In the genomic region with DNA sequence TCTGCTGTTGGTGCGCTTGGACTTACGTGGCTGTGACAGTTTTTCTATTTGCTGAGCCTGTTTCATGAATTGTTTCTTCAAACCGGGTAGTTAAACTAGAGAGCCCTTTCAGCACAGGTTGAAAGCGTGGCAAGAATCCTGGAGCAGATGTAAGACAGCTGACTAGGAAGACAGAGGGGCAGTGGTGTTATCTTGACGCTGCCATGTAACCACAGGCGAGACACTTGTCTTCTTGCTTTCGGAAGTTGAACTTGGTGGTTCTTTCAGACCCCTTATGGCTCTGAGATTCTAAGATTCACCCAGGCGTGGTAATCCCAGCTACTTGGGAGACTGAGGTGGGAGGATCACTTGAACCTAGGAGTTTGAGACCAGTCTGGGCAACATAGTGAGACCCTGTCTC, we compare ENCODE assay signal across 15 cellular contexts. TPM values are rescaled to one million over a fixed set of nuclear protein-coding genes. Genes with fewer than 3 reads are reported as not detected.
A peak's percentile ranks its signal among the peaks of the same experiment; 100 is the strongest.
DNase-seq lines count a peak whose midpoint lies in the region; ATAC-seq and TF ChIP-seq lines count a peak whose summit lies in the region.
"Had no signal": no experiment of that assay in that cellular context is flagged by ENCODE, and none has a peak within 500 bp of the region (broad histone marks: within the 10 kb centered on the region; RNA-seq: fewer than 3 reads in every experiment).

No MANE protein-coding gene starts in this region.

- H3K27ac ChIP-seq in RWPE2 (ENCODE audit: poor library complexity, severe bottlenecking), result peak overlapping the region; percentile 85
- H3K27ac ChIP-seq in esophagus squamous epithelium, result peak overlapping the region; percentile 66 to 97 (median 91)
- H3K27ac ChIP-seq in gastrocnemius medialis, result peak overlapping the region; percentile 55 to 85 (median 70)
- H3K27ac ChIP-seq: neutrophil had no signal

- TF ChIP-seq CTCF in AG09309 (IDR thresholded peaks at IDR 0.05; ENCODE audit: control insufficient read depth, insufficient read depth, low read depth, low read length, missing control alignments) (no peak), RWPE2 (IDR thresholded peaks at IDR 0.05; ENCODE audit: poor library complexity, severe bottlenecking) (no peak), esophagus squamous epithelium (IDR thresholded peaks at IDR 0.05) (no peak), gastrocnemius medialis (IDR thresholded peaks at IDR 0.05 in 4 of 5, conservative IDR thresholded peaks at IDR 0.05 in 1 of 5) (no peak)

- H3K9me3 ChIP-seq in RWPE2 (ENCODE audit: severe bottlenecking) (no peaks in the 10 kb centered on the region), esophagus squamous epithelium (no peaks in the 10 kb centered on the region), gastrocnemius medialis (no peaks in the 10 kb centered on the region)
- H3K9me3 ChIP-seq: neutrophil, sigmoid colon, SJSA1 had no signal

- H3K36me3 ChIP-seq in RWPE2 (ENCODE audit: low read depth) (no peaks in the 10 kb centered on the region; the same call in 1 of the 2 replicates), esophagus squamous epithelium (peaks cover 0 to 44% (median 4%) of the 10 kb centered on the region in 3 donors), gastrocnemius medialis (no peaks in the 10 kb centered on the region)
- H3K36me3 ChIP-seq: neutrophil, sigmoid colon had no signal

- in situ Hi-C loops in gastrocnemius medialis (cut with MboI; ENCODE audit: low sequenced_read_pairs in 4 of 4), result loop anchor here in 3 of 4 donors (5.0 to 25.0 kb wide), 3 partner anchors 104 to 114 kb away; no protein-coding TSS in a partner anchor
- in situ Hi-C loops in G401 (cut with HindIII; ENCODE audit: low sequenced_read_pairs), result no loop called here

- DNase-seq in AG09309 (ENCODE audit: low read depth) (no peak), RWPE2 (ENCODE audit: low spot score) (no peak), esophagus squamous epithelium (lab: John Stamatoyannopoulos, UW) (no peak), gastrocnemius medialis (no peak), G401 (ENCODE audit: low spot score) (no peak), left colon (no peak)
- DNase-seq: activated CD4-positive, alpha-beta T cell treated with anti-CD3 and anti-CD28 coated beads, Interleukin-2, amount 10 ng/mL, durations not matched to agents 7 days and 5 days; GF-D8; NCI-H187; sigmoid colon; T1000 had no signal

- H3K27me3 ChIP-seq in RWPE2 (ENCODE audit: insufficient read depth, poor library complexity, severe bottlenecking) (no peaks in the 10 kb centered on the region), esophagus squamous epithelium (no peaks in the 10 kb centered on the region), gastrocnemius medialis (peaks cover 0 to 9% (median 2%) of the 10 kb centered on the region in 3 donors)
- H3K27me3 ChIP-seq: sigmoid colon, SJSA1 had no signal

- intact Hi-C loops in esophagus squamous epithelium (cut with DNase I) (loop anchor here (10.0 kb wide), 1 partner anchor 176 kb away; no protein-coding TSS in a partner anchor), gastrocnemius medialis (cut with DNase I; ENCODE audit: low total_unique reads) (loop anchor here (10.0 kb wide), 1 partner anchor 176 kb away; no protein-coding TSS in a partner anchor), left colon (cut with DNase I, micrococcal nuclease) (no loop called here)

- ATAC-seq in RWPE2 (ENCODE audit: low read depth) (no peak), gastrocnemius medialis (no peak), GM21529 (IDR thresholded peaks at IDR 0.05; ENCODE audit: unreplicated experiment) (no peak), HG03565 (IDR thresholded peaks at IDR 0.05; ENCODE audit: unreplicated experiment) (no peak), left colon (no peak)

- 72 to 76% methylated on average over 8 of the region's 8 CpGs for WGBS in esophagus squamous epithelium, 2 donors

- H3K4me3 ChIP-seq in AG09309 (ENCODE audit: control insufficient read depth, low read depth, low read length) (peak overlapping the region; percentile 26), RWPE2 (ENCODE audit: severe bottlenecking) (no peak overlapping the region), esophagus squamous epithelium (peak overlapping the region; percentile 5 to 65 (median 50)), gastrocnemius medialis (peak overlapping the region in 1 of 4 donors; percentile 3)
- H3K4me3 ChIP-seq: sigmoid colon, SJSA1 had no signal

- TF ChIP-seq POLR2A in esophagus squamous epithelium (IDR thresholded peaks at IDR 0.05) (no peak), gastrocnemius medialis (IDR thresholded peaks at IDR 0.05) (no peak)

- H3K4me1 ChIP-seq in RWPE2 (ENCODE audit: insufficient read depth, poor library complexity, severe bottlenecking), result peaks cover 9% of the 10 kb centered on the region
- peaks cover 37 to 82% (median 62%) of the 10 kb centered on the region in 3 donors for H3K4me1 ChIP-seq in esophagus squamous epithelium
- H3K4me1 ChIP-seq in gastrocnemius medialis, result peaks cover 19 to 43% of the 10 kb centered on the region in 2 donors

RNA-seq across cellular contexts. Expression of a gene that starts 4.3 kb away (rescaled TPM):
- total RNA-seq in esophagus squamous epithelium (1,000 to 10,000 TPM; 2,742 to 8,541 (median 3,206) TPM), gastrocnemius medialis (100 to 1,000 TPM in 1 of 4 donors, 10 to 100 TPM in 3; 33.5 to 111 (median 73.6) TPM), left colon (1,000 to 10,000 TPM in 1 of 2 donors, 100 to 1,000 TPM in 1; 459 to 1,135 TPM)
- total RNA-seq in G401 (2014; rRNA removed; shearing (Covaris generic)), result 607 and 806 TPM in 2 replicates

Comparison
In these comparisons a context has a peak if more than half of its experiments do, and no peak if none do; other contexts are left out.
1. intact Hi-C loops: an anchor here in esophagus squamous epithelium (10.0 kb wide) and gastrocnemius medialis (10.0 kb wide); none called in left colon.